9 cellular contexts compared by ENCODE assay signal in genomic region chr11:3950996-3951662, GRCh38.
A peak's percentile ranks its signal among the peaks of the same experiment; 100 is the strongest.
DNase-seq lines count a peak whose midpoint lies in the region; ATAC-seq and TF ChIP-seq lines count a peak whose summit lies in the region.
"Had no signal": no experiment of that assay in that cellular context is flagged by ENCODE, and none has a peak within 500 bp of the region (broad histone marks: within the 10 kb centered on the region; RNA-seq: fewer than 3 reads in every experiment).

No MANE protein-coding gene starts in this region.

- H3K27me3 ChIP-seq in vagina (no peaks in the 10 kb centered on the region), testis (no peaks in the 10 kb centered on the region)

- TF ChIP-seq POLR2A in vagina (IDR thresholded peaks at IDR 0.05) (no peak), testis (IDR thresholded peaks at IDR 0.05) (no peak)

- H3K36me3 ChIP-seq in vagina, result no peaks in the 10 kb centered on the region
- no peaks in the 10 kb centered on the region for H3K36me3 ChIP-seq in testis (ENCODE audit: low read depth, missing control alignments)

- intact Hi-C loops in vagina (cut with DNase I) (no loop called here), testis (cut with DNase I; ENCODE audit: low total_unique reads) (no loop called here)

- ATAC-seq in stimulated activated naive CD8-positive, alpha-beta T cell treated with anti-CD3 and anti-CD28 coated beads, Interleukin-15, Interleukin-2, amounts not matched to agents 100 U/mL and 50 U/mL, for 24 hours, result no peak
- no peak for ATAC-seq in HG02759 (IDR thresholded peaks at IDR 0.05; ENCODE audit: unreplicated experiment)

- peak overlapping the region; percentile 75 for H3K27ac Mint-ChIP-seq in stimulated activated naive CD8-positive, alpha-beta T cell treated with anti-CD3 and anti-CD28 coated beads, Interleukin-15, Interleukin-2, amounts not matched to agents 100 ng/mL and 50 ng/mL, for 24 hours

- WGBS in testis, 2 donors, result 31 to 74% methylated on average over 3 to 4 of the region's 4 CpGs

- peaks cover 99% of the 10 kb centered on the region for H3K4me1 Mint-ChIP-seq in stimulated activated naive CD8-positive, alpha-beta T cell treated with anti-CD3 and anti-CD28 coated beads, Interleukin-15, Interleukin-2, amounts not matched to agents 100 ng/mL and 50 ng/mL, for 24 hours (ENCODE audit: low read depth)

- no peaks in the 10 kb centered on the region for H3K9me3 Mint-ChIP-seq in stimulated activated naive CD8-positive, alpha-beta T cell treated with anti-CD3 and anti-CD28 coated beads, Interleukin-15, Interleukin-2, amounts not matched to agents 100 ng/mL and 50 ng/mL, for 24 hours

- in situ Hi-C loops in astrocyte of the cerebellum (cut with HindIII; ENCODE audit: low sequenced_read_pairs), result loop anchor here (5.0 kb wide), 1 partner anchor 49 kb away; no protein-coding TSS in a partner anchor

- H3K9me3 ChIP-seq in vagina (no peaks in the 10 kb centered on the region), testis (no peaks in the 10 kb centered on the region)

- no peak for DNase-seq in stimulated activated naive CD8-positive, alpha-beta T cell treated with anti-CD3 and anti-CD28 coated beads, Interleukin-15, Interleukin-2, amounts not matched to agents 100 U/mL and 50 U/mL, for 24 hours
- DNase-seq in astrocyte of the cerebellum (ENCODE audit: low read depth), result peak; percentile 73
- peak; percentile 59 for DNase-seq in kidney tubule cell (ENCODE audit: low spot score)
- DNase-seq in vagina (ENCODE audit: extremely low spot score in 2 of 2), result peak in 1 of 2 donors; percentile 56
- DNase-seq in testis, result no peak
- no peak for DNase-seq in NCI-H446 treated with DMSO at 0.1 percent for 48 hours (lab: John Stamatoyannopoulos, UW)

- H3K4me3 ChIP-seq in astrocyte of the cerebellum (ENCODE audit: low read depth, low read length) (no peak overlapping the region), vagina (no peak overlapping the region), testis (no peak overlapping the region)

- H3K27me3 Mint-ChIP-seq in stimulated activated naive CD8-positive, alpha-beta T cell treated with anti-CD3 and anti-CD28 coated beads, Interleukin-15, Interleukin-2, amounts not matched to agents 100 ng/mL and 50 ng/mL, for 24 hours, result no peaks in the 10 kb centered on the region

- TF ChIP-seq CTCF in astrocyte of the cerebellum (IDR thresholded peaks at IDR 0.05; ENCODE audit: low read depth, low read length, missing control alignments) (no peak), vagina (IDR thresholded peaks at IDR 0.05) (no peak), testis (IDR thresholded peaks at IDR 0.05) (no peak)

- H3K27ac ChIP-seq in vagina, result peak overlapping the region; percentile 40
- H3K27ac ChIP-seq in testis, result peak overlapping the region in 1 of 2 donors; percentile 6
- H3K27ac ChIP-seq: epithelial cell of prostate had no signal

- H3K36me3 Mint-ChIP-seq in stimulated activated naive CD8-positive, alpha-beta T cell treated with anti-CD3 and anti-CD28 coated beads, Interleukin-15, Interleukin-2, amounts not matched to agents 100 ng/mL and 50 ng/mL, for 24 hours (ENCODE audit: low read depth), result peaks cover 20% of the 10 kb centered on the region

- peaks cover 73% of the 10 kb centered on the region for H3K4me1 ChIP-seq in vagina
- H3K4me1 ChIP-seq in testis, result peaks cover 19% of the 10 kb centered on the region

- H3K4me3 Mint-ChIP-seq in stimulated activated naive CD8-positive, alpha-beta T cell treated with anti-CD3 and anti-CD28 coated beads, Interleukin-15, Interleukin-2, amounts not matched to agents 100 ng/mL and 50 ng/mL, for 24 hours, result no peak overlapping the region

Comparison
In these comparisons a context has a peak if more than half of its experiments do, and no peak if none do; other contexts are left out.
1. DNase-seq: peak in astrocyte of the cerebellum (single experiment) and kidney tubule cell (single experiment); none in stimulated activated naive CD8-positive, alpha-beta T cell treated with anti-CD3 and anti-CD28 coated beads, Interleukin-15, Interleukin-2, amounts not matched to agents 100 U/mL and 50 U/mL, for 24 hours (single experiment), testis (single experiment) and NCI-H446 treated with DMSO at 0.1 percent for 48 hours (single experiment).